ENCODE assay signal across 8 cellular contexts in genomic region chr17:78840780-78841611, GRCh38. TPM values are rescaled to one million over a fixed set of nuclear protein-coding genes. Genes with fewer than 3 reads are reported as not detected.
DNase-seq lines count a peak whose midpoint lies in the region; ATAC-seq lines count a peak whose summit lies in the region.

TSS of gene USP36 (minus strand) at chr17:78840814. CDS start at chr17:78836363, 4,451 bp downstream.

- DNase-seq in CD8-positive, alpha-beta memory T cell = peak; percentile 99 to 100 (median 99)
- DNase-seq in HS-5 (ENCODE audit: low read depth) = peak; percentile 96
- DNase-seq in NK-92 treated with Interleukin-12 subunit alpha and Interleukin-12 subunit beta, amount 100 ng/mL, for 24 hours (lab: John Stamatoyannopoulos, UW) = peak; percentile 99
- DNase-seq in activated CD8-positive, alpha-beta memory T cell treated with anti-CD3 and anti-CD28 coated beads for 24 hours = peak; percentile 100
- peak; percentile 99 for DNase-seq in effector CD8-positive, alpha-beta T cell (lab: John Stamatoyannopoulos, UW)
- peak; percentile 100 for DNase-seq in lung microvascular endothelial cell (ENCODE audit: low read depth in 2 of 2)
- peak; percentile 99 to 100 (median 100) for DNase-seq in stimulated activated CD4-positive, alpha-beta T cell treated with anti-CD3 and anti-CD28 coated beads, TNF-alpha, amount 100 ng/mL, for 48 hours (ENCODE audit: low read depth in 3 of 3)

- peaks cover 31% of the 10 kb centered on the region for H3K4me1 ChIP-seq in CD8-positive, alpha-beta memory T cell (ENCODE audit: insufficient read depth, low read length)

- H3K27me3 Mint-ChIP-seq in CD8-positive, alpha-beta memory T cell = peaks cover 0 to 2% of the 10 kb centered on the region in 2 donors

- H3K27ac ChIP-seq in CD8-positive, alpha-beta memory T cell (ENCODE audit: low read depth, low read length) = peak within 1 kb of the TSS; percentile 96

- CTCF ChIA-PET in CD8-positive, alpha-beta memory T cell (lab: Charles Lee) = interaction anchor here (0.6 to 1.0 kb wide), 6 partner anchors 42 to 395 kb away, joined by 3 read pairs; no protein-coding TSS in a partner anchor

- H3K4me3 Mint-ChIP-seq in CD8-positive, alpha-beta memory T cell = peak within 1 kb of the TSS; percentile 90 to 99 (median 97)

- POLR2A ChIA-PET in CD8-positive, alpha-beta memory T cell (lab: Charles Lee) = interaction anchor here (0.7 to 1.7 kb wide), 5 partner anchors 22 to 1149 kb away, joined by 3 to 6 read pairs (median 3); no protein-coding TSS in a partner anchor

- peak within 1 kb of the TSS; percentile 91 for H3K4me3 ChIP-seq in CD8-positive, alpha-beta memory T cell (ENCODE audit: low read length)

- peak within 1 kb of the TSS; percentile 95 to 99 (median 98) for H3K27ac Mint-ChIP-seq in CD8-positive, alpha-beta memory T cell

- H3K4me1 Mint-ChIP-seq in CD8-positive, alpha-beta memory T cell = peaks cover 41 to 61% (median 50%) of the 10 kb centered on the region in 3 donors

- no peaks in the 10 kb centered on the region for H3K9me3 Mint-ChIP-seq in CD8-positive, alpha-beta memory T cell

- ATAC-seq in GM19468 (IDR thresholded peaks at IDR 0.05; ENCODE audit: extremely low read depth, unreplicated experiment) = peak; percentile 81

- H3K36me3 ChIP-seq in CD8-positive, alpha-beta memory T cell (ENCODE audit: insufficient read depth, low read length) = peaks cover 16% of the 10 kb centered on the region

- H3K27me3 ChIP-seq in CD8-positive, alpha-beta memory T cell (ENCODE audit: insufficient read depth, low read length, poor library complexity, severe bottlenecking) = no peaks in the 10 kb centered on the region

- no peaks in the 10 kb centered on the region for H3K9me3 ChIP-seq in CD8-positive, alpha-beta memory T cell (ENCODE audit: low read length)

- H3K36me3 Mint-ChIP-seq in CD8-positive, alpha-beta memory T cell = peaks cover 10 to 41% (median 14%) of the 10 kb centered on the region in 3 donors

RNA-seq across cellular contexts. Expression of gene USP36, which starts in this region (rescaled TPM):
- 100 to 1,000 TPM; 118 to 122 TPM for total RNA-seq in CD8-positive, alpha-beta memory T cell
- 43.2 TPM for polyA plus RNA-seq in CD8-positive, alpha-beta memory T cell
- total RNA-seq in lung microvascular endothelial cell = 6.3 and 9.9 TPM in 2 replicates

Comparison
In these comparisons a context has a peak if more than half of its experiments do, and no peak if none do; other contexts are left out.
1. Peak in every context shown above with its lines: DNase-seq, ATAC-seq, H3K4me3 ChIP-seq and H3K27ac ChIP-seq.
2. RNA of gene USP36 (total RNA-seq): 118 to 122 TPM in CD8-positive, alpha-beta memory T cell; 6.3 to 9.9 TPM in lung microvascular endothelial cell; every median in the first group is over 10 times any median in the second.